In the genomic region with DNA sequence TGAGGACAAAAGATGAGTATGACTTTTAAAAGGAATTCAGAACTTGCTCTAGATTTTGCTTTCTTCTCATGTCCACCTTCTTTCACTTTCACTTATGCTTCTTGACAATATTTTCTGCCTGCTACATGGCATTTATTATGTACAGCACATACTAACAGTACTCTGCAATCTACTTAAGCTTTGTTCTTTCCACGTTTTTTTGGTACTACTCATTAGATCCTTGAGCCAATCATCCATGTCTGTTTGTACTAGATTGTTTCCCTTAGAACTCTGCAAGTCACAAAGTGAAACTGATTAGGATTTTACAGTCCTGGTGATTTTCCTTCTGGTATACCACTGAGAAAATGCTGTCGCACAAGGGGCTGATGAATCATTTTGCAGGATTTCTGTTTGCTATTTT, we compare ENCODE assay signal across 9 cellular contexts.
DNase-seq lines count a peak whose midpoint lies in the region; ATAC-seq and TF ChIP-seq lines count a peak whose summit lies in the region.
"Had no signal": no experiment of that assay in that cellular context is flagged by ENCODE, and none has a peak within 500 bp of the region (broad histone marks: within the 10 kb centered on the region; RNA-seq: fewer than 3 reads in every experiment).

No MANE protein-coding gene starts in this region.

- TF ChIP-seq POLR2A in gastrocnemius medialis (IDR thresholded peaks at IDR 0.05) = no peak

- intact Hi-C loops in gastrocnemius medialis (cut with DNase I; ENCODE audit: low total_unique reads) = loop anchor here (5.0 kb wide), 1 partner anchor 77 kb away; a partner anchor contains a TSS

- in situ Hi-C loops in gastrocnemius medialis (cut with MboI; ENCODE audit: low sequenced_read_pairs in 4 of 4) = no loop called here

- H3K27ac ChIP-seq in HEK293 (ENCODE audit: extremely low read depth, low read depth, low read length) = no peak overlapping the region
- H3K27ac ChIP-seq in gastrocnemius medialis = no peak overlapping the region
- H3K27ac ChIP-seq: C4-2B had no signal

- no peaks in the 10 kb centered on the region for H3K36me3 ChIP-seq in HEK293 (ENCODE audit: control insufficient read depth in 2 of 2, insufficient read depth in 1 of 2, low read length in 2 of 2)
- H3K36me3 ChIP-seq in gastrocnemius medialis = no peaks in the 10 kb centered on the region

- DNase-seq in NCI-H2107 treated with DMSO at 0.1 percent for 48 hours (lab: John Stamatoyannopoulos, UW; ENCODE audit: unreplicated experiment) (peak; percentile 7), NCI-H2107 (lab: John Stamatoyannopoulos, UW) (no peak), NCI-H748 (lab: John Stamatoyannopoulos, UW; ENCODE audit: unreplicated experiment) (peak; percentile 65), gastrocnemius medialis (no peak), NCI-H1694 treated with DMSO at 0.1 percent for 48 hours (lab: John Stamatoyannopoulos, UW) (no peak)
- DNase-seq in effector memory CD8-positive, alpha-beta T cell = no peak
- no peak for DNase-seq in stimulated activated CD4-positive, alpha-beta T cell treated with anti-CD3 and anti-CD28 coated beads, Interleukin-15, amount 100 ng/mL, for 24 hours

- POLR2A ChIA-PET in HEK293 (lab: Yijun Ruan, JAX) = no interaction called here

- no peaks in the 10 kb centered on the region for H3K27me3 Mint-ChIP-seq in effector memory CD8-positive, alpha-beta T cell

- H3K27me3 ChIP-seq in gastrocnemius medialis = no peaks in the 10 kb centered on the region

- peaks cover 18% of the 10 kb centered on the region for H3K36me3 Mint-ChIP-seq in effector memory CD8-positive, alpha-beta T cell (ENCODE audit: insufficient read depth)

- H3K9me3 ChIP-seq in HEK293 (ENCODE audit: control insufficient read depth, insufficient read depth, low read depth, low read length) = no peaks in the 10 kb centered on the region
- H3K9me3 ChIP-seq in gastrocnemius medialis = no peaks in the 10 kb centered on the region

- H3K4me3 Mint-ChIP-seq in effector memory CD8-positive, alpha-beta T cell = peak overlapping the region; percentile 56 to 75

- peaks cover 21% of the 10 kb centered on the region for H3K4me1 ChIP-seq in HEK293 (ENCODE audit: control insufficient read depth, insufficient read depth, low read length)
- peaks cover 5 to 6% of the 10 kb centered on the region in 2 donors for H3K4me1 ChIP-seq in gastrocnemius medialis

- H3K4me3 ChIP-seq in HEK293 (ENCODE audit: low read depth, low read length) (no peak overlapping the region), gastrocnemius medialis (peak overlapping the region; percentile 1 to 29 (median 10))

- peak overlapping the region; percentile 44 to 84 for H3K27ac Mint-ChIP-seq in effector memory CD8-positive, alpha-beta T cell

- peaks cover 54 to 77% of the 10 kb centered on the region in 2 donors for H3K4me1 Mint-ChIP-seq in effector memory CD8-positive, alpha-beta T cell (ENCODE audit: low read depth in 2 of 2)

- CTCF ChIA-PET in HEK293 (lab: Yijun Ruan, JAX) = no interaction called here

- no peak for TF ChIP-seq CTCF in HEK293 (tag by site-specific recombination; IDR thresholded peaks at IDR 0.05)
- no peak for TF ChIP-seq CTCF in gastrocnemius medialis (IDR thresholded peaks at IDR 0.05 in 4 of 5, conservative IDR thresholded peaks at IDR 0.05 in 1 of 5)

- H3K9me3 Mint-ChIP-seq in effector memory CD8-positive, alpha-beta T cell = peaks cover 0 to 6% of the 10 kb centered on the region in 2 donors

- ATAC-seq in effector memory CD8-positive, alpha-beta T cell (replicated peaks) = peak; percentile 67
- no peak for ATAC-seq in gastrocnemius medialis

TF ChIP-seq in HEK293, 187 proteins besides CTCF, POLR2A, EP300 and RAD21:
- TF ChIP-seq ZNF10 (tag by site-specific recombination; IDR thresholded peaks at IDR 0.05) (peak; percentile 74; the same call in 1 of the 2 replicates), PRDM1 (tag by site-specific recombination; IDR thresholded peaks at IDR 0.05) (peak; percentile 96), ZBTB17 (tag by site-specific recombination; IDR thresholded peaks at IDR 0.05) (peak; percentile 86), FEZF1 (tag by site-specific recombination; IDR thresholded peaks at IDR 0.05) (peak; percentile 60), ZNF23 (tag by site-specific recombination; IDR thresholded peaks at IDR 0.05; ENCODE audit: borderline replicate concordance) (no peak), ZNF394 (tag by site-specific recombination; IDR thresholded peaks at IDR 0.05; ENCODE audit: borderline replicate concordance) (no peak), ZNF140 (tag by site-specific recombination; IDR thresholded peaks at IDR 0.05) (no peak)
- TF ChIP-seq, protein P1, sequence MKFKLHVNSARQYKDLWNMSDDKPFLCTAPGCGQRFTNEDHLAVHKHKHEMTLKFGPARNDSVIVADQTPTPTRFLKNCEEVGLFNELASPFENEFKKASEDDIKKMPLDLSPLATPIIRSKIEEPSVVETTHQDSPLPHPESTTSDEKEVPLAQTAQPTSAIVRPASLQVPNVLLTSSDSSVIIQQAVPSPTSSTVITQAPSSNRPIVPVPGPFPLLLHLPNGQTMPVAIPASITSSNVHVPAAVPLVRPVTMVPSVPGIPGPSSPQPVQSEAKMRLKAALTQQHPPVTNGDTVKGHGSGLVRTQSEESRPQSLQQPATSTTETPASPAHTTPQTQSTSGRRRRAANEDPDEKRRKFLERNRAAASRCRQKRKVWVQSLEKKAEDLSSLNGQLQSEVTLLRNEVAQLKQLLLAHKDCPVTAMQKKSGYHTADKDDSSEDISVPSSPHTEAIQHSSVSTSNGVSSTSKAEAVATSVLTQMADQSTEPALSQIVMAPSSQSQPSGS (tag by site-specific recombination; IDR thresholded peaks at IDR 0.05; ENCODE audit: low read depth) = no peak
- TF ChIP-seq, protein P2, sequence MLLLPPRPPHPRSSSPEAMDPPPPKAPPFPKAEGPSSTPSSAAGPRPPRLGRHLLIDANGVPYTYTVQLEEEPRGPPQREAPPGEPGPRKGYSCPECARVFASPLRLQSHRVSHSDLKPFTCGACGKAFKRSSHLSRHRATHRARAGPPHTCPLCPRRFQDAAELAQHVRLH (tag by site-specific recombination; IDR thresholded peaks at IDR 0.05) = no peak
- TF ChIP-seq, protein P3, sequence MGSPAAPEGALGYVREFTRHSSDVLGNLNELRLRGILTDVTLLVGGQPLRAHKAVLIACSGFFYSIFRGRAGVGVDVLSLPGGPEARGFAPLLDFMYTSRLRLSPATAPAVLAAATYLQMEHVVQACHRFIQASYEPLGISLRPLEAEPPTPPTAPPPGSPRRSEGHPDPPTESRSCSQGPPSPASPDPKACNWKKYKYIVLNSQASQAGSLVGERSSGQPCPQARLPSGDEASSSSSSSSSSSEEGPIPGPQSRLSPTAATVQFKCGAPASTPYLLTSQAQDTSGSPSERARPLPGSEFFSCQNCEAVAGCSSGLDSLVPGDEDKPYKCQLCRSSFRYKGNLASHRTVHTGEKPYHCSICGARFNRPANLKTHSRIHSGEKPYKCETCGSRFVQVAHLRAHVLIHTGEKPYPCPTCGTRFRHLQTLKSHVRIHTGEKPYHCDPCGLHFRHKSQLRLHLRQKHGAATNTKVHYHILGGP (tag by site-specific recombination; IDR thresholded peaks at IDR 0.05) = 0 out of 2 replicates have a peak, but pooled peaks have one; percentile 23
- TF ChIP-seq, protein P4, sequence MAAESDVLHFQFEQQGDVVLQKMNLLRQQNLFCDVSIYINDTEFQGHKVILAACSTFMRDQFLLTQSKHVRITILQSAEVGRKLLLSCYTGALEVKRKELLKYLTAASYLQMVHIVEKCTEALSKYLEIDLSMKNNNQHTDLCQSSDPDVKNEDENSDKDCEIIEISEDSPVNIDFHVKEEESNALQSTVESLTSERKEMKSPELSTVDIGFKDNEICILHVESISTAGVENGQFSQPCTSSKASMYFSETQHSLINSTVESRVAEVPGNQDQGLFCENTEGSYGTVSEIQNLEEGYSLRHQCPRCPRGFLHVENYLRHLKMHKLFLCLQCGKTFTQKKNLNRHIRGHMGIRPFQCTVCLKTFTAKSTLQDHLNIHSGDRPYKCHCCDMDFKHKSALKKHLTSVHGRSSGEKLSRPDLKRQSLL (tag by site-specific recombination; IDR thresholded peaks at IDR 0.05) = peak; percentile 77
- TF ChIP-seq, protein P5, sequence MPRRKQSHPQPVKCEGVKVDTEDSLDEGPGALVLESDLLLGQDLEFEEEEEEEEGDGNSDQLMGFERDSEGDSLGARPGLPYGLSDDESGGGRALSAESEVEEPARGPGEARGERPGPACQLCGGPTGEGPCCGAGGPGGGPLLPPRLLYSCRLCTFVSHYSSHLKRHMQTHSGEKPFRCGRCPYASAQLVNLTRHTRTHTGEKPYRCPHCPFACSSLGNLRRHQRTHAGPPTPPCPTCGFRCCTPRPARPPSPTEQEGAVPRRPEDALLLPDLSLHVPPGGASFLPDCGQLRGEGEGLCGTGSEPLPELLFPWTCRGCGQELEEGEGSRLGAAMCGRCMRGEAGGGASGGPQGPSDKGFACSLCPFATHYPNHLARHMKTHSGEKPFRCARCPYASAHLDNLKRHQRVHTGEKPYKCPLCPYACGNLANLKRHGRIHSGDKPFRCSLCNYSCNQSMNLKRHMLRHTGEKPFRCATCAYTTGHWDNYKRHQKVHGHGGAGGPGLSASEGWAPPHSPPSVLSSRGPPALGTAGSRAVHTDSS (tag by site-specific recombination; IDR thresholded peaks at IDR 0.05) = no peak
TF ChIP-seq in HEK293: peak in this region for 6.

Comparison
In these comparisons a context has a peak if more than half of its experiments do, and no peak if none do; other contexts are left out.
1. DNase-seq: peak in NCI-H2107 treated with DMSO at 0.1 percent for 48 hours (single experiment) and NCI-H748 (single experiment); none in NCI-H2107 (single experiment), effector memory CD8-positive, alpha-beta T cell (0 of 3), gastrocnemius medialis (0 of 2), NCI-H1694 treated with DMSO at 0.1 percent for 48 hours (single experiment) and stimulated activated CD4-positive, alpha-beta T cell treated with anti-CD3 and anti-CD28 coated beads, Interleukin-15, amount 100 ng/mL, for 24 hours (single experiment).